ENCODE assay signal across 9 cellular contexts in genomic region chr1:160550572-160551034, GRCh38. TPM values are rescaled to one million over a fixed set of nuclear protein-coding genes. Genes with fewer than 3 reads are reported as not detected.
DNase-seq lines count a peak whose midpoint lies in the region; ATAC-seq, FAIRE-seq and TF ChIP-seq lines count a peak whose summit lies in the region.
"Had no signal": no experiment of that assay in that cellular context is flagged by ENCODE, and none has a peak within 500 bp of the region (broad histone marks: within the 10 kb centered on the region; RNA-seq: fewer than 3 reads in every experiment).

No MANE protein-coding gene starts in this region.

- peak; percentile 8 for TF ChIP-seq CTCF in D721Med (IDR thresholded peaks at IDR 0.05; ENCODE audit: insufficient read depth, missing control alignments)

- peak; percentile 90 for ATAC-seq in activated T-helper 17 cell treated with anti-CD3 and anti-CD28 coated beads, Interleukin-2, amount 50 U/mL, for 72 hours (replicated peaks)

- peak overlapping the region; percentile 75 for H3K27ac Mint-ChIP-seq in activated T-helper 17 cell treated with anti-CD3 and anti-CD28 coated beads, Interleukin-2, amount 50 U/mL, for 72 hours

- no peak overlapping the region for H3K4me3 Mint-ChIP-seq in activated T-helper 17 cell treated with anti-CD3 and anti-CD28 coated beads, Interleukin-2, amount 50 U/mL, for 72 hours

- peaks cover 11% of the 10 kb centered on the region for H3K4me1 Mint-ChIP-seq in activated T-helper 17 cell treated with anti-CD3 and anti-CD28 coated beads, Interleukin-2, amount 50 U/mL, for 72 hours

- no peaks in the 10 kb centered on the region for H3K27me3 Mint-ChIP-seq in activated T-helper 17 cell treated with anti-CD3 and anti-CD28 coated beads, Interleukin-2, amount 50 U/mL, for 72 hours

- DNase-seq in D721Med (ENCODE audit: insufficient read length, low spot score), result no peak
- DNase-seq in OCI-M1 (lab: John Stamatoyannopoulos, UW), result peak; percentile 72
- peak; percentile 57 for DNase-seq in stimulated activated CD4-positive, alpha-beta T cell treated with anti-CD3 and anti-CD28 coated beads, Interleukin-12 subunit alpha, Interleukin-12 subunit beta, amount 100 ng/mL, for 4 hours
- DNase-seq in KG1 (lab: John Stamatoyannopoulos, UW), result no peak
- no peak for DNase-seq in T1000 (lab: John Stamatoyannopoulos, UW)
- DNase-seq in dermis blood vessel endothelial cell, result no peak
- DNase-seq in NCI-H1417 treated with DMSO at 0.1 percent for 48 hours (lab: John Stamatoyannopoulos, UW), result no peak
- DNase-seq: foreskin melanocyte had no signal

- H3K9me3 Mint-ChIP-seq in activated T-helper 17 cell treated with anti-CD3 and anti-CD28 coated beads, Interleukin-2, amount 50 U/mL, for 72 hours, result no peaks in the 10 kb centered on the region

- peaks cover 78% of the 10 kb centered on the region for H3K36me3 Mint-ChIP-seq in activated T-helper 17 cell treated with anti-CD3 and anti-CD28 coated beads, Interleukin-2, amount 50 U/mL, for 72 hours (ENCODE audit: low read depth)

- no peak for FAIRE-seq in D721Med (lab: Jason Lieb, UNC)

RNA-seq across cellular contexts. Expression of gene SLAMF6, which starts 27.5 kb away (rescaled TPM):
- 10 to 100 TPM; 17.4 to 28.6 TPM for total RNA-seq in activated T-helper 17 cell treated with anti-CD3 and anti-CD28 coated beads, Interleukin-2, amount 50 U/mL, for 72 hours
- total RNA-seq in dermis blood vessel endothelial cell, result not detected in 2 replicates

RNA-seq across cellular contexts. Expression of gene CD84, which starts 28.7 kb away (rescaled TPM):
- total RNA-seq in activated T-helper 17 cell treated with anti-CD3 and anti-CD28 coated beads, Interleukin-2, amount 50 U/mL, for 72 hours, result 10 to 100 TPM; 15.7 to 37.3 TPM
- total RNA-seq in dermis blood vessel endothelial cell, result not detected in 2 replicates

Comparison
In these comparisons a context has a peak if more than half of its experiments do, and no peak if none do; other contexts are left out.
1. DNase-seq: peak in OCI-M1 (single experiment) and stimulated activated CD4-positive, alpha-beta T cell treated with anti-CD3 and anti-CD28 coated beads, Interleukin-12 subunit alpha, Interleukin-12 subunit beta, amount 100 ng/mL, for 4 hours (single experiment); none in D721Med (single experiment), KG1 (single experiment), T1000 (single experiment), dermis blood vessel endothelial cell (single experiment) and NCI-H1417 treated with DMSO at 0.1 percent for 48 hours (single experiment).
2. RNA of gene SLAMF6, which starts 27.5 kb away (total RNA-seq): 17.4 to 28.6 TPM in activated T-helper 17 cell treated with anti-CD3 and anti-CD28 coated beads, Interleukin-2, amount 50 U/mL, for 72 hours; not detected in dermis blood vessel endothelial cell; every median in the first group is over 10 times any median in the second.
3. RNA of gene CD84, which starts 28.7 kb away (total RNA-seq): 15.7 to 37.3 TPM in activated T-helper 17 cell treated with anti-CD3 and anti-CD28 coated beads, Interleukin-2, amount 50 U/mL, for 72 hours; not detected in dermis blood vessel endothelial cell; every median in the first group is over 10 times any median in the second.